ENCODE assay signal across 1 cellular context in the genomic region with DNA sequence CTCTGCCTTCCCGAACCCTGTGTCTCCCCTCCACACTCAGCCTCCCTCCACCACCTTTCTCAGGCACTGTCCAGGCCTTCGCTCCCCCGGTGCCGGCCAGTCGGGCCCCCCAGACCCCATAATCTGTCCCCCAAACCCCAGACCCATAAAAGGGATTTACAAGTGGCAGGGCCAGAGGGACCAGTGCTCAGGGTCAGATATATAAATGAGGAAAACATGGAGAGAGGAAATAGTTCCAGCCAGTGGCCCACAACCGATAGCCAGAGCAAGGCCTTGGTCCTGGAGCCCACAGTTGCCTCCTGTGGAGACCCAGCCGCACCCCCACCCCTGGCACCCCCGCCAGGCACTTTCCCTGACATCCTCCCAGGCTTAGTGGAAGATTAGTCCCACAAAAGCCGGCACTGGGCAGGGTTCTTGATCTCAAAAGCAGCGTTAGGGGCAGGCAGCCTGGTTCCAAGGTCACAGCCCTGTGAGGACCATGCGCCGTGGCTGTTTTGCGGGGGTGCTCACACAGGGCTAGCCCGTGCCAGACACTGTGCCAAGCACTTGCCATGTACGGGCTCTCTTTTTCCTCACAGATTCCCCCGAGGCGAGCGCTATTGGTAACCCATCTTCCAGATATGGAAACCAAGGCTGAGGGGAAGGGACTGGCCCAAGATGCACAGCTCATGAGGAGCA.
TF ChIP-seq lines count a peak whose summit lies in the region.

No MANE protein-coding gene starts in this region.

TF ChIP-seq in HepG2, 621 proteins besides CTCF, POLR2A, EP300 and RAD21 (continued from another document):
- TF ChIP-seq, protein P1, sequence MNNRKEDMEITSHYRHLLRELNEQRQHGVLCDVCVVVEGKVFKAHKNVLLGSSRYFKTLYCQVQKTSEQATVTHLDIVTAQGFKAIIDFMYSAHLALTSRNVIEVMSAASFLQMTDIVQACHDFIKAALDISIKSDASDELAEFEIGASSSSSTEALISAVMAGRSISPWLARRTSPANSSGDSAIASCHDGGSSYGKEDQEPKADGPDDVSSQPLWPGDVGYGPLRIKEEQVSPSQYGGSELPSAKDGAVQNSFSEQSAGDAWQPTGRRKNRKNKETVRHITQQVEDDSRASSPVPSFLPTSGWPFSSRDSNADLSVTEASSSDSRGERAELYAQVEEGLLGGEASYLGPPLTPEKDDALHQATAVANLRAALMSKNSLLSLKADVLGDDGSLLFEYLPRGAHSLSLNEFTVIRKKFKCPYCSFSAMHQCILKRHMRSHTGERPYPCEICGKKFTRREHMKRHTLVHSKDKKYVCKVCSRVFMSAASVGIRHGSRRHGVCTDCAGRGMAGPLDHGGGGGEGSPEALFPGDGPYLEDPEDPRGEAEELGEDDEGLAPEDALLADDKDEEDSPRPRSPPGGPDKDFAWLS (CRISPR knock-in tag; IDR thresholded peaks at IDR 0.05; ENCODE audit: borderline replicate concordance), result no peak
- TF ChIP-seq, protein P2, sequence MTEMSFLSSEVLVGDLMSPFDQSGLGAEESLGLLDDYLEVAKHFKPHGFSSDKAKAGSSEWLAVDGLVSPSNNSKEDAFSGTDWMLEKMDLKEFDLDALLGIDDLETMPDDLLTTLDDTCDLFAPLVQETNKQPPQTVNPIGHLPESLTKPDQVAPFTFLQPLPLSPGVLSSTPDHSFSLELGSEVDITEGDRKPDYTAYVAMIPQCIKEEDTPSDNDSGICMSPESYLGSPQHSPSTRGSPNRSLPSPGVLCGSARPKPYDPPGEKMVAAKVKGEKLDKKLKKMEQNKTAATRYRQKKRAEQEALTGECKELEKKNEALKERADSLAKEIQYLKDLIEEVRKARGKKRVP (CRISPR knock-in tag; IDR thresholded peaks at IDR 0.05), result no peak
- TF ChIP-seq ARNT (IDR thresholded peaks at IDR 0.05) (no peak), ZNF687 (CRISPR knock-in tag; IDR thresholded peaks at IDR 0.05) (peak; percentile 14; the same call in 1 of the 2 replicates), SRSF9 (IDR thresholded peaks at IDR 0.05; ENCODE audit: borderline replicate concordance, insufficient read depth, low read depth, low read length, poor library complexity, severe bottlenecking) (no peak), GLI4 (CRISPR knock-in tag; IDR thresholded peaks at IDR 0.05; ENCODE audit: borderline replicate concordance) (no peak), ZNF318 (CRISPR knock-in tag; IDR thresholded peaks at IDR 0.05) (no peak), ZNF10 (CRISPR knock-in tag; IDR thresholded peaks at IDR 0.05; ENCODE audit: borderline replicate concordance, low read depth) (no peak), ZNF629 (CRISPR knock-in tag; conservative IDR thresholded peaks at IDR 0.05) (peak; percentile 91), TBX2 (CRISPR knock-in tag; IDR thresholded peaks at IDR 0.05; ENCODE audit: borderline replicate concordance) (peak; percentile 19; the same call in 1 of the 2 replicates), CCAR2 (optimal IDR thresholded peaks at IDR 0.05; ENCODE audit: low read depth, low read length) (no peak), ZNF800 (CRISPR knock-in tag; IDR thresholded peaks at IDR 0.05) (no peak), NCOA5 (CRISPR knock-in tag; IDR thresholded peaks at IDR 0.05) (no peak), SP140L (CRISPR knock-in tag; IDR thresholded peaks at IDR 0.05; ENCODE audit: borderline replicate concordance) (no peak)
- TF ChIP-seq, protein P3, sequence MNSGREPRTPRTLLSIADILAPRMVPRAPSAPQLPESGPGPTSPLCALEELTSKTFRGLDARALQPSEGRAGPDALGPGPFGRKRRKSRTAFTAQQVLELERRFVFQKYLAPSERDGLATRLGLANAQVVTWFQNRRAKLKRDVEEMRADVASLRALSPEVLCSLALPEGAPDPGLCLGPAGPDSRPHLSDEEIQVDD (CRISPR knock-in tag; IDR thresholded peaks at IDR 0.05; ENCODE audit: borderline replicate concordance), result no peak
- TF ChIP-seq, protein P4, sequence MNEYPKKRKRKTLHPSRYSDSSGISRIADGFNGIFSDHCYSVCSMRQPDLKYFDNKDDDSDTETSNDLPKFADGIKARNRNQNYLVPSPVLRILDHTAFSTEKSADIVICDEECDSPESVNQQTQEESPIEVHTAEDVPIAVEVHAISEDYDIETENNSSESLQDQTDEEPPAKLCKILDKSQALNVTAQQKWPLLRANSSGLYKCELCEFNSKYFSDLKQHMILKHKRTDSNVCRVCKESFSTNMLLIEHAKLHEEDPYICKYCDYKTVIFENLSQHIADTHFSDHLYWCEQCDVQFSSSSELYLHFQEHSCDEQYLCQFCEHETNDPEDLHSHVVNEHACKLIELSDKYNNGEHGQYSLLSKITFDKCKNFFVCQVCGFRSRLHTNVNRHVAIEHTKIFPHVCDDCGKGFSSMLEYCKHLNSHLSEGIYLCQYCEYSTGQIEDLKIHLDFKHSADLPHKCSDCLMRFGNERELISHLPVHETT (CRISPR knock-in tag; conservative IDR thresholded peaks at IDR 0.05), result no peak
- TF ChIP-seq, protein P5, sequence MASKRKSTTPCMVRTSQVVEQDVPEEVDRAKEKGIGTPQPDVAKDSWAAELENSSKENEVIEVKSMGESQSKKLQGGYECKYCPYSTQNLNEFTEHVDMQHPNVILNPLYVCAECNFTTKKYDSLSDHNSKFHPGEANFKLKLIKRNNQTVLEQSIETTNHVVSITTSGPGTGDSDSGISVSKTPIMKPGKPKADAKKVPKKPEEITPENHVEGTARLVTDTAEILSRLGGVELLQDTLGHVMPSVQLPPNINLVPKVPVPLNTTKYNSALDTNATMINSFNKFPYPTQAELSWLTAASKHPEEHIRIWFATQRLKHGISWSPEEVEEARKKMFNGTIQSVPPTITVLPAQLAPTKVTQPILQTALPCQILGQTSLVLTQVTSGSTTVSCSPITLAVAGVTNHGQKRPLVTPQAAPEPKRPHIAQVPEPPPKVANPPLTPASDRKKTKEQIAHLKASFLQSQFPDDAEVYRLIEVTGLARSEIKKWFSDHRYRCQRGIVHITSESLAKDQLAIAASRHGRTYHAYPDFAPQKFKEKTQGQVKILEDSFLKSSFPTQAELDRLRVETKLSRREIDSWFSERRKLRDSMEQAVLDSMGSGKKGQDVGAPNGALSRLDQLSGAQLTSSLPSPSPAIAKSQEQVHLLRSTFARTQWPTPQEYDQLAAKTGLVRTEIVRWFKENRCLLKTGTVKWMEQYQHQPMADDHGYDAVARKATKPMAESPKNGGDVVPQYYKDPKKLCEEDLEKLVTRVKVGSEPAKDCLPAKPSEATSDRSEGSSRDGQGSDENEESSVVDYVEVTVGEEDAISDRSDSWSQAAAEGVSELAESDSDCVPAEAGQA (IDR thresholded peaks at IDR 0.05; ENCODE audit: low read depth), result no peak
- TF ChIP-seq, protein P5 (CRISPR knock-in tag; IDR thresholded peaks at IDR 0.05; ENCODE audit: borderline replicate concordance), result no peak
TF ChIP-seq in HepG2: peak in this region for 14.
